ENCODE assay signal across 26 cellular contexts in genomic region chr9:120389867-120390266, GRCh38.
"Had no signal": no experiment of that assay in that cellular context is flagged by ENCODE, and none has a peak within 500 bp of the region (broad histone marks: within the 10 kb centered on the region; RNA-seq: fewer than 3 reads in every experiment).

No MANE protein-coding gene starts in this region.

- H3K4me3 ChIP-seq: cardiac muscle cell, MG63, SK-N-MC had no signal

- H3K4me3 Mint-ChIP-seq: activated CD4-positive, alpha-beta memory T cell treated with anti-CD3 and anti-CD28 coated beads for 36 hours; activated CD4-positive, alpha-beta T cell treated with anti-CD3 and anti-CD28 coated beads, Interleukin-2, amount 10 ng/mL, durations not matched to agents 7 days and 5 days; activated naive CD4-positive, alpha-beta T cell treated with anti-CD3 and anti-CD28 coated beads for 36 hours; activated naive CD8-positive, alpha-beta T cell treated with anti-CD3 and anti-CD28 coated beads for 36 hours; activated T-cell treated with anti-CD3 and anti-CD28 coated beads, Interleukin-2, amount 50 U/mL, for 4 hours; activated T-helper 17 cell treated with anti-CD3 and anti-CD28 coated beads, Interleukin-2, amount 50 U/mL, for 72 hours; T-cell had no signal

- H3K27me3 ChIP-seq: brain microvascular endothelial cell, cardiac muscle cell, MG63 had no signal

- H3K27ac ChIP-seq: brain microvascular endothelial cell, cardiac muscle cell, SK-N-MC had no signal

- H3K9me3 ChIP-seq: MG63 had no signal

- H3K9me3 Mint-ChIP-seq: activated CD4-positive, alpha-beta memory T cell treated with anti-CD3 and anti-CD28 coated beads for 36 hours; activated CD4-positive, alpha-beta T cell treated with anti-CD3 and anti-CD28 coated beads, Interleukin-2, amount 10 ng/mL, durations not matched to agents 7 days and 5 days; activated naive CD4-positive, alpha-beta T cell treated with anti-CD3 and anti-CD28 coated beads for 36 hours; activated naive CD8-positive, alpha-beta T cell treated with anti-CD3 and anti-CD28 coated beads for 36 hours; activated T-cell treated with anti-CD3 and anti-CD28 coated beads, Interleukin-2, amount 50 U/mL, for 4 hours; activated T-helper 17 cell treated with anti-CD3 and anti-CD28 coated beads, Interleukin-2, amount 50 U/mL, for 72 hours; T-cell had no signal

- H3K27me3 Mint-ChIP-seq: activated CD4-positive, alpha-beta memory T cell treated with anti-CD3 and anti-CD28 coated beads for 36 hours; activated CD4-positive, alpha-beta T cell treated with anti-CD3 and anti-CD28 coated beads, Interleukin-2, amount 10 ng/mL, durations not matched to agents 7 days and 5 days; activated naive CD8-positive, alpha-beta T cell treated with anti-CD3 and anti-CD28 coated beads for 36 hours; activated T-helper 17 cell treated with anti-CD3 and anti-CD28 coated beads, Interleukin-2, amount 50 U/mL, for 72 hours; T-cell had no signal

- ATAC-seq: activated T-cell treated with anti-CD3 and anti-CD28 coated beads, Interleukin-2, amount 50 U/mL, for 4 hours; activated T-helper 17 cell treated with anti-CD3 and anti-CD28 coated beads, Interleukin-2, amount 50 U/mL, for 72 hours; Right ventricle myocardium inferior; T-cell had no signal

- FAIRE-seq: TTC549 had no signal

- DNase-seq: activated CD4-positive, alpha-beta memory T cell treated with anti-CD3 and anti-CD28 coated beads for 36 hours; activated CD4-positive, alpha-beta T cell treated with anti-CD3 and anti-CD28 coated beads, Interleukin-2, amount 10 ng/mL, durations not matched to agents 7 days and 5 days; activated CD4-positive, CD25-positive, alpha-beta regulatory T cell; activated CD8-positive, alpha-beta memory T cell treated with anti-CD3 and anti-CD28 coated beads for 24 hours; activated gamma-delta T cell; activated naive CD4-positive, alpha-beta T cell treated with anti-CD3 and anti-CD28 coated beads for 36 hours; activated naive CD8-positive, alpha-beta T cell treated with anti-CD3 and anti-CD28 coated beads for 36 hours; activated T-cell treated with anti-CD3 and anti-CD28 coated beads, Interleukin-2, amount 50 U/mL, for 4 hours; brain microvascular endothelial cell; MG63; NCI-H1105; NCI-H1436; NCI-H1694 treated with DMSO at 0.1 percent for 48 hours; NCI-H2029 treated with DMSO at 0.1 percent for 48 hours; NCI-H345; NCI-H510A; NCI-H526 treated with DMSO at 0.1 percent for 48 hours; NCI-H82; T-cell; T-helper 2 cell; T1000 had no signal

- H3K27ac Mint-ChIP-seq: activated CD4-positive, alpha-beta memory T cell treated with anti-CD3 and anti-CD28 coated beads for 36 hours; activated CD4-positive, alpha-beta T cell treated with anti-CD3 and anti-CD28 coated beads, Interleukin-2, amount 10 ng/mL, durations not matched to agents 7 days and 5 days; activated naive CD4-positive, alpha-beta T cell treated with anti-CD3 and anti-CD28 coated beads for 36 hours; activated naive CD8-positive, alpha-beta T cell treated with anti-CD3 and anti-CD28 coated beads for 36 hours; activated T-helper 17 cell treated with anti-CD3 and anti-CD28 coated beads, Interleukin-2, amount 50 U/mL, for 72 hours; T-cell had no signal
